In genomic region chr6:152232494-152233151, GRCh38 we compare ENCODE assay signal across 9 cellular contexts.
DNase-seq lines count a peak whose midpoint lies in the region; ATAC-seq and TF ChIP-seq lines count a peak whose summit lies in the region.
"Had no signal": no experiment of that assay in that cellular context is flagged by ENCODE, and none has a peak within 500 bp of the region (broad histone marks: within the 10 kb centered on the region; RNA-seq: fewer than 3 reads in every experiment).

No MANE protein-coding gene starts in this region.

- peaks cover 20% of the 10 kb centered on the region for H3K36me3 Mint-ChIP-seq in activated CD8-positive, alpha-beta T cell treated with anti-CD3 and anti-CD28 coated beads for 36 hours (ENCODE audit: low read depth)
- H3K36me3 Mint-ChIP-seq in stimulated activated effector memory CD8-positive, alpha-beta T cell treated with anti-CD3 and anti-CD28 coated beads, Interleukin-12 subunit alpha, Interleukin-12 subunit beta, amount 100 ng/mL, for 72 hours: peaks cover 80% of the 10 kb centered on the region
- peaks cover 10 to 26% of the 10 kb centered on the region in 2 donors for H3K36me3 Mint-ChIP-seq in stimulated activated naive B cell treated with anti-CD40 and anti-IgM and Interleukin-4, amounts not matched to agents 10 μg/mL and 1 μg/mL and 100 μg/mL, for 72 hours

- POLR2A ChIA-PET in activated CD8-positive, alpha-beta T cell treated with anti-CD3 and anti-CD28 coated beads for 36 hours (lab: Charles Lee): interaction anchor here (0.7 kb wide), 1 partner anchor 13 kb away, joined by 3 read pairs; no protein-coding TSS in a partner anchor

- no peaks in the 10 kb centered on the region for H3K27me3 Mint-ChIP-seq in activated CD8-positive, alpha-beta T cell treated with anti-CD3 and anti-CD28 coated beads for 36 hours
- no peaks in the 10 kb centered on the region for H3K27me3 Mint-ChIP-seq in stimulated activated naive B cell treated with anti-CD40 and anti-IgM and Interleukin-4, amounts not matched to agents 10 μg/mL and 1 μg/mL and 100 μg/mL, for 72 hours

- peak; percentile 11 for TF ChIP-seq CTCF in activated CD8-positive, alpha-beta T cell treated with anti-CD3 and anti-CD28 coated beads for 36 hours (IDR thresholded peaks at IDR 0.05)

- peak; percentile 61 for ATAC-seq in activated CD8-positive, alpha-beta T cell treated with anti-CD3 and anti-CD28 coated beads for 36 hours
- ATAC-seq in Right ventricle myocardium superior (ENCODE audit: poor library complexity) (peak; percentile 92), GM21825 (IDR thresholded peaks at IDR 0.05; ENCODE audit: unreplicated experiment) (no peak)
- ATAC-seq in stimulated activated effector memory CD8-positive, alpha-beta T cell treated with anti-CD3 and anti-CD28 coated beads, Interleukin-12 subunit alpha, Interleukin-12 subunit beta, amount 100 ng/mL, for 72 hours: peak; percentile 69
- no peak for ATAC-seq in stimulated activated naive B cell treated with anti-CD40 and anti-IgM and Interleukin-4, amounts not matched to agents 10 μg/mL and 1 μg/mL and 100 μg/mL, for 72 hours (replicated peaks)

- peaks cover 23% of the 10 kb centered on the region for H3K4me1 Mint-ChIP-seq in activated CD8-positive, alpha-beta T cell treated with anti-CD3 and anti-CD28 coated beads for 36 hours (ENCODE audit: low read depth)
- H3K4me1 Mint-ChIP-seq in stimulated activated effector memory CD8-positive, alpha-beta T cell treated with anti-CD3 and anti-CD28 coated beads, Interleukin-12 subunit alpha, Interleukin-12 subunit beta, amount 100 ng/mL, for 72 hours: no peaks in the 10 kb centered on the region
- H3K4me1 Mint-ChIP-seq in stimulated activated naive B cell treated with anti-CD40 and anti-IgM and Interleukin-4, amounts not matched to agents 10 μg/mL and 1 μg/mL and 100 μg/mL, for 72 hours: no peaks in the 10 kb centered on the region

- H3K27ac Mint-ChIP-seq in activated CD8-positive, alpha-beta T cell treated with anti-CD3 and anti-CD28 coated beads for 36 hours: peak overlapping the region; percentile 84
- peak overlapping the region; percentile 40 for H3K27ac Mint-ChIP-seq in stimulated activated effector memory CD8-positive, alpha-beta T cell treated with anti-CD3 and anti-CD28 coated beads, Interleukin-12 subunit alpha, Interleukin-12 subunit beta, amount 100 ng/mL, for 72 hours
- no peak overlapping the region for H3K27ac Mint-ChIP-seq in stimulated activated naive B cell treated with anti-CD40 and anti-IgM and Interleukin-4, amounts not matched to agents 10 μg/mL and 1 μg/mL and 100 μg/mL, for 72 hours

- intact Hi-C loops in activated CD8-positive, alpha-beta T cell treated with anti-CD3 and anti-CD28 coated beads for 36 hours (cut with micrococcal nuclease): no loop called here
- intact Hi-C loops in Right ventricle myocardium superior (cut with DNase I): no loop called here

- no peaks in the 10 kb centered on the region for H3K9me3 Mint-ChIP-seq in activated CD8-positive, alpha-beta T cell treated with anti-CD3 and anti-CD28 coated beads for 36 hours
- no peaks in the 10 kb centered on the region for H3K9me3 Mint-ChIP-seq in stimulated activated effector memory CD8-positive, alpha-beta T cell treated with anti-CD3 and anti-CD28 coated beads, Interleukin-12 subunit alpha, Interleukin-12 subunit beta, amount 100 ng/mL, for 72 hours
- no peaks in the 10 kb centered on the region for H3K9me3 Mint-ChIP-seq in stimulated activated naive B cell treated with anti-CD40 and anti-IgM and Interleukin-4, amounts not matched to agents 10 μg/mL and 1 μg/mL and 100 μg/mL, for 72 hours

- H3K4me3 Mint-ChIP-seq in activated CD8-positive, alpha-beta T cell treated with anti-CD3 and anti-CD28 coated beads for 36 hours: peak overlapping the region; percentile 72
- H3K4me3 Mint-ChIP-seq in stimulated activated effector memory CD8-positive, alpha-beta T cell treated with anti-CD3 and anti-CD28 coated beads, Interleukin-12 subunit alpha, Interleukin-12 subunit beta, amount 100 ng/mL, for 72 hours: peak overlapping the region; percentile 50
- no peak overlapping the region for H3K4me3 Mint-ChIP-seq in stimulated activated naive B cell treated with anti-CD40 and anti-IgM and Interleukin-4, amounts not matched to agents 10 μg/mL and 1 μg/mL and 100 μg/mL, for 72 hours

- DNase-seq in HUDEP-2 (lab: John Stamatoyannopoulos, UW; ENCODE audit: unreplicated experiment in 76 of 76) (peak in 73 of 76 experiments; percentile 11 to 92 (median 63)), Right ventricle myocardium superior (peak; percentile 56), T-helper 9 cell (no peak), epidermal melanocyte (ENCODE audit: insufficient read length, low spot score) (no peak)
- peak; percentile 48 for DNase-seq in activated CD8-positive, alpha-beta T cell treated with anti-CD3 and anti-CD28 coated beads for 36 hours
- DNase-seq in stimulated activated effector memory CD8-positive, alpha-beta T cell treated with anti-CD3 and anti-CD28 coated beads, Interleukin-12 subunit alpha, Interleukin-12 subunit beta, amount 100 ng/mL, for 72 hours (ENCODE audit: low spot score in 2 of 2): no peak
- DNase-seq in stimulated activated naive B cell treated with anti-CD40 and anti-IgM and Interleukin-4, amounts not matched to agents 10 μg/mL and 1 μg/mL and 100 μg/mL, for 72 hours: no peak
- DNase-seq: NCI-H510A treated with DMSO at 0.1 percent for 48 hours had no signal

- CTCF ChIA-PET in activated CD8-positive, alpha-beta T cell treated with anti-CD3 and anti-CD28 coated beads for 36 hours (lab: Charles Lee): interaction anchor here (1.1 to 2.0 kb wide), 5 partner anchors 9 to 106 kb away, joined by 3 to 8 read pairs (median 4); no protein-coding TSS in a partner anchor

Comparison
In these comparisons a context has a peak if more than half of its experiments do, and no peak if none do; other contexts are left out.
1. DNase-seq: peak in HUDEP-2 (73 of 76), activated CD8-positive, alpha-beta T cell treated with anti-CD3 and anti-CD28 coated beads for 36 hours (single experiment) and Right ventricle myocardium superior (single experiment); none in stimulated activated effector memory CD8-positive, alpha-beta T cell treated with anti-CD3 and anti-CD28 coated beads, Interleukin-12 subunit alpha, Interleukin-12 subunit beta, amount 100 ng/mL, for 72 hours (0 of 2), T-helper 9 cell (single experiment), stimulated activated naive B cell treated with anti-CD40 and anti-IgM and Interleukin-4, amounts not matched to agents 10 μg/mL and 1 μg/mL and 100 μg/mL, for 72 hours (single experiment) and epidermal melanocyte (single experiment).
2. ATAC-seq: peak in activated CD8-positive, alpha-beta T cell treated with anti-CD3 and anti-CD28 coated beads for 36 hours (single experiment), Right ventricle myocardium superior (single experiment) and stimulated activated effector memory CD8-positive, alpha-beta T cell treated with anti-CD3 and anti-CD28 coated beads, Interleukin-12 subunit alpha, Interleukin-12 subunit beta, amount 100 ng/mL, for 72 hours (single experiment); none in GM21825 (single experiment) and stimulated activated naive B cell treated with anti-CD40 and anti-IgM and Interleukin-4, amounts not matched to agents 10 μg/mL and 1 μg/mL and 100 μg/mL, for 72 hours (0 of 2).
3. H3K4me3 Mint-ChIP-seq: peak in activated CD8-positive, alpha-beta T cell treated with anti-CD3 and anti-CD28 coated beads for 36 hours (single experiment) and stimulated activated effector memory CD8-positive, alpha-beta T cell treated with anti-CD3 and anti-CD28 coated beads, Interleukin-12 subunit alpha, Interleukin-12 subunit beta, amount 100 ng/mL, for 72 hours (single experiment); none in stimulated activated naive B cell treated with anti-CD40 and anti-IgM and Interleukin-4, amounts not matched to agents 10 μg/mL and 1 μg/mL and 100 μg/mL, for 72 hours (0 of 2).